Comparison of ENCODE assay signal across 15 cellular contexts in genomic region chr2:145305854-145306253, GRCh38.
DNase-seq lines count a peak whose midpoint lies in the region; ATAC-seq and TF ChIP-seq lines count a peak whose summit lies in the region.
"Had no signal": no experiment of that assay in that cellular context is flagged by ENCODE, and none has a peak within 500 bp of the region (broad histone marks: within the 10 kb centered on the region; RNA-seq: fewer than 3 reads in every experiment).

No MANE protein-coding gene starts in this region.

- peak overlapping the region; percentile 73 for H2BK5ac ChIP-seq in trophoblast cell (ENCODE audit: low read depth, low read length, poor library complexity)

- peak overlapping the region; percentile 54 for H2AK5ac ChIP-seq in trophoblast cell (ENCODE audit: low read length)

- no peak overlapping the region for H2AFZ ChIP-seq in trophoblast cell (ENCODE audit: insufficient read depth, low read length, poor library complexity)

- H4K12ac ChIP-seq in trophoblast cell (ENCODE audit: low read depth, low read length), result no peak overlapping the region

- no CpG with 5 or more reads among the region's 2 CpGs for WGBS in trophoblast cell (ENCODE audit: extremely low coverage, insufficient coverage, insufficient read length)

- no peak overlapping the region for H3K27ac ChIP-seq in WERI-Rb-1
- H3K27ac ChIP-seq in trophoblast cell (ENCODE audit: low read depth, low read length), result no peak overlapping the region

- H3K79me2 ChIP-seq in trophoblast cell (ENCODE audit: control insufficient read depth, insufficient read depth, low read length, poor library complexity), result no peaks in the 10 kb centered on the region

- H3K4me1 Mint-ChIP-seq in stimulated activated naive CD8-positive, alpha-beta T cell treated with anti-CD3 and anti-CD28 coated beads, Interleukin-15, amount 100 ng/mL, for 72 hours, result no peaks in the 10 kb centered on the region
- H3K4me1 Mint-ChIP-seq: B cell, IgD-negative memory B cell had no signal

- H3K18ac ChIP-seq in trophoblast cell (ENCODE audit: low read length), result no peak overlapping the region

- no peak overlapping the region for H3K4me3 Mint-ChIP-seq in stimulated activated naive CD8-positive, alpha-beta T cell treated with anti-CD3 and anti-CD28 coated beads, Interleukin-15, amount 100 ng/mL, for 72 hours
- H3K4me3 Mint-ChIP-seq: B cell; CD4-positive, alpha-beta T cell; IgD-negative memory B cell had no signal

- peaks cover 3 to 6% of the 10 kb centered on the region in 2 experiments for H3K4me1 ChIP-seq in trophoblast cell (ENCODE audit: control insufficient read depth in 1 of 2, insufficient read depth in 2 of 2, low read length in 2 of 2)
- H3K4me1 ChIP-seq: HAP-1 had no signal

- peak overlapping the region; percentile 61 for H3K14ac ChIP-seq in trophoblast cell (ENCODE audit: low read length)

- H4K8ac ChIP-seq in trophoblast cell (ENCODE audit: low read depth, low read length), result peak overlapping the region; percentile 47

- no peaks in the 10 kb centered on the region for H3K27me3 ChIP-seq in WERI-Rb-1 (ENCODE audit: insufficient read depth, low read depth, severe bottlenecking)
- no peaks in the 10 kb centered on the region for H3K27me3 ChIP-seq in trophoblast cell (ENCODE audit: insufficient read depth, low read length)

- no peak overlapping the region for H3K4me3 ChIP-seq in WERI-Rb-1 (ENCODE audit: low read depth, low read length)
- H3K4me3 ChIP-seq in trophoblast cell (ENCODE audit: low read depth, low read length), result no peak overlapping the region
- H3K4me3 ChIP-seq: HAP-1 had no signal

- no peak for ATAC-seq in stimulated activated naive CD8-positive, alpha-beta T cell treated with anti-CD3 and anti-CD28 coated beads, Interleukin-15, amount 100 ng/mL, for 72 hours
- no peak for ATAC-seq in stimulated activated naive CD8-positive, alpha-beta T cell treated with anti-CD3 and anti-CD28 coated beads, Interleukin-15, Interleukin-2, amounts not matched to agents 100 U/mL and 50 U/mL, for 24 hours

- H3K23ac ChIP-seq in trophoblast cell (ENCODE audit: low read length), result no peak overlapping the region

- no peak overlapping the region for H3K4me2 ChIP-seq in trophoblast cell (ENCODE audit: low read length)

- no peak overlapping the region for H2BK120ac ChIP-seq in trophoblast cell (ENCODE audit: insufficient read depth, low read length, poor library complexity)

- peaks cover 14% of the 10 kb centered on the region for H3K27me3 Mint-ChIP-seq in stimulated activated naive CD8-positive, alpha-beta T cell treated with anti-CD3 and anti-CD28 coated beads, Interleukin-15, amount 100 ng/mL, for 72 hours
- H3K27me3 Mint-ChIP-seq: B cell, IgD-negative memory B cell had no signal

- no peak overlapping the region for H4K91ac ChIP-seq in trophoblast cell (ENCODE audit: low read depth, low read length)

- H3K79me1 ChIP-seq in trophoblast cell (ENCODE audit: low read length), result peaks cover 2% of the 10 kb centered on the region

- peak overlapping the region; percentile 76 for H2BK12ac ChIP-seq in trophoblast cell (ENCODE audit: low read length)

- H3K36me3 ChIP-seq in WERI-Rb-1, result no peaks in the 10 kb centered on the region
- no peaks in the 10 kb centered on the region for H3K36me3 ChIP-seq in trophoblast cell (ENCODE audit: control insufficient read depth in 1 of 2, insufficient read depth in 2 of 2, low read length in 2 of 2)
- H3K36me3 ChIP-seq: HAP-1 had no signal

- H3K9ac ChIP-seq in trophoblast cell (ENCODE audit: low read length), result no peak overlapping the region

- H3K9me3 ChIP-seq in WERI-Rb-1 (ENCODE audit: severe bottlenecking), result no peaks in the 10 kb centered on the region
- no peaks in the 10 kb centered on the region for H3K9me3 ChIP-seq in trophoblast cell (ENCODE audit: insufficient read depth, low read depth, low read length)
- H3K9me3 ChIP-seq: HAP-1 had no signal

- no peak overlapping the region for H3K4ac ChIP-seq in trophoblast cell (ENCODE audit: low read depth, low read length)

- H3K9me3 Mint-ChIP-seq in stimulated activated naive CD8-positive, alpha-beta T cell treated with anti-CD3 and anti-CD28 coated beads, Interleukin-15, amount 100 ng/mL, for 72 hours, result no peaks in the 10 kb centered on the region
- H3K9me3 Mint-ChIP-seq: CD4-positive, alpha-beta T cell had no signal

- H3K27ac Mint-ChIP-seq in stimulated activated naive CD8-positive, alpha-beta T cell treated with anti-CD3 and anti-CD28 coated beads, Interleukin-15, amount 100 ng/mL, for 72 hours, result peak overlapping the region; percentile 14 to 19
- H3K27ac Mint-ChIP-seq: B cell; CD4-positive, alpha-beta T cell; IgD-negative memory B cell had no signal

- TF ChIP-seq CTCF in WERI-Rb-1 (IDR thresholded peaks at IDR 0.05; ENCODE audit: low read depth, low read length), result no peak

- DNase-seq in stimulated activated naive CD8-positive, alpha-beta T cell treated with anti-CD3 and anti-CD28 coated beads, Interleukin-15, amount 100 ng/mL, for 72 hours, result no peak
- no peak for DNase-seq in stimulated activated naive CD8-positive, alpha-beta T cell treated with anti-CD3 and anti-CD28 coated beads, Interleukin-15, Interleukin-2, amounts not matched to agents 100 U/mL and 50 U/mL, for 24 hours
- DNase-seq in NCI-H69 (lab: John Stamatoyannopoulos, UW) (peak; percentile 1), WERI-Rb-1 (peak; percentile 17), trophoblast cell (no peak), DMS153 treated with DMSO at 0.1 percent for 48 hours (lab: John Stamatoyannopoulos, UW; ENCODE audit: unreplicated experiment) (no peak), NCI-H1092 treated with DMSO at 0.1 percent for 48 hours (lab: John Stamatoyannopoulos, UW) (no peak), 8988T (no peak)
- DNase-seq: C1 segment of cervical spinal cord; Calu3; CD4-positive, alpha-beta T cell; DMS53 had no signal

Comparison
In these comparisons a context has a peak if more than half of its experiments do, and no peak if none do; other contexts are left out.
1. DNase-seq: peak in NCI-H69 (single experiment) and WERI-Rb-1 (single experiment); none in stimulated activated naive CD8-positive, alpha-beta T cell treated with anti-CD3 and anti-CD28 coated beads, Interleukin-15, amount 100 ng/mL, for 72 hours (0 of 2), stimulated activated naive CD8-positive, alpha-beta T cell treated with anti-CD3 and anti-CD28 coated beads, Interleukin-15, Interleukin-2, amounts not matched to agents 100 U/mL and 50 U/mL, for 24 hours (single experiment), trophoblast cell (0 of 2), DMS153 treated with DMSO at 0.1 percent for 48 hours (single experiment), NCI-H1092 treated with DMSO at 0.1 percent for 48 hours (single experiment) and 8988T (single experiment).